8 cellular contexts compared by ENCODE assay signal in the genomic region with DNA sequence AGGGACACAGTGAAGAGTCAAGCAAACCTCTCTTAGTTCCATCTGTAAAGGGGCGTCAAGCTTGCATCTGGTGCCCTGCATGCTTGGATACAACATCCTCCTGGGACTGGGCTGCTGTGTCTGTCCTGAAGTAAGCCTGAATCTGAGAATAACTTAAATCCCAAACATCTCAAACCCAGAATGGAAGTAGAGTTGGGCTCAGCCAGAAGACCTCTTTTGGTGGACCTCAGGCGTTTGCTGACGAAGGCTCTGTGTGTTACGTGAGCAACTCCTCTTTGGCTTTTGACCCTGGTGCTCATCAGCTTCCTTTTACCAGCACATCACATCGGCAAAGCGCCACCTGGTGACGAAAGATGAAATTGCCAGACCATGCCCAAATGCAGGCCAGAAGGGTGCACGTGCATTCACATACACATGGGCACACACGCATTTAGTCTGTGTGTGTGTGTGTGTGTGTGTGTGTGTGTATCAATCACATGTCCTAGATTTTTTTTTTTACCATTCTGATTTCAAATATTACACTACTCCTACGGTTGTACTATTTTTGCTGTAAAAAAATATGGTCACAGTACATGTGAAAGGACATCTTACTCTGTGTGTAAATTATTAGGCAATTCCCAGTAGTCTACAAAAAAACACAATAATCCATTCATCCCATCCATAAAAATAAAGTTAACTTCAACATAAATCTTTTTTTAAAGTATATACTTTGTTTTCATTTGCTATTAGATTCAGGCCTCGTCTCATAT. TPM values are rescaled to one million over a fixed set of nuclear protein-coding genes. Genes with fewer than 3 reads are reported as not detected.
DNase-seq lines count a peak whose midpoint lies in the region; ATAC-seq and TF ChIP-seq lines count a peak whose summit lies in the region.

No MANE protein-coding gene starts in this region.

- H3K27me3 ChIP-seq in breast epithelium, result no peaks in the 10 kb centered on the region

- peak; percentile 86 for TF ChIP-seq CTCF in WI38 (IDR thresholded peaks at IDR 0.05; ENCODE audit: low read depth, low read length)
- TF ChIP-seq CTCF in breast epithelium (IDR thresholded peaks at IDR 0.05), result peak; percentile 86 to 94 (median 92)

- ATAC-seq in HG03175 (IDR thresholded peaks at IDR 0.05; ENCODE audit: unreplicated experiment), result peak; percentile 76
- ATAC-seq in HG02981 (IDR thresholded peaks at IDR 0.05; ENCODE audit: unreplicated experiment), result no peak

- DNase-seq in ELR (ENCODE audit: low read depth) (peak; percentile 92), NCI-H446 treated with DMSO at 0.1 percent for 48 hours (lab: John Stamatoyannopoulos, UW) (peak; percentile 75), breast epithelium (ENCODE audit: low spot score in 2 of 2) (peak; percentile 87 to 90), islet precursor cell (peak; percentile 96)
- peak; percentile 86 to 96 for DNase-seq in stimulated activated CD4-positive, alpha-beta T cell treated with anti-CD3 and anti-CD28 coated beads, Interleukin-1b, Interleukin-23, amount 100 ng/mL, for 1 hour (ENCODE audit: low read depth in 2 of 2)

- H3K27ac ChIP-seq in breast epithelium, result no peak overlapping the region

- H3K4me1 ChIP-seq in breast epithelium, result no peaks in the 10 kb centered on the region

- intact Hi-C loops in breast epithelium (cut with DNase I; ENCODE audit: low total_unique reads), result no loop called here

- H3K4me3 ChIP-seq in WI38 (ENCODE audit: low read depth, low read length) (no peak overlapping the region), breast epithelium (no peak overlapping the region)

- H3K36me3 ChIP-seq in breast epithelium, result no peaks in the 10 kb centered on the region

- no peaks in the 10 kb centered on the region for H3K9me3 ChIP-seq in breast epithelium

- TF ChIP-seq POLR2A in breast epithelium (IDR thresholded peaks at IDR 0.05), result no peak

RNA-seq across cellular contexts. Expression of a gene that starts 41.1 kb away (rescaled TPM):
- total RNA-seq in breast epithelium, result under 1 TPM in 1 of 3 donors, not detected in 2; 0.15 TPM

RNA-seq across cellular contexts. Expression of a gene that starts 58.1 kb away (rescaled TPM):
- total RNA-seq in breast epithelium, result 1 to 10 TPM; 3.1 to 7.8 (median 4.3) TPM
